Comparison of ENCODE assay signal across 21 cellular contexts in the genomic region with DNA sequence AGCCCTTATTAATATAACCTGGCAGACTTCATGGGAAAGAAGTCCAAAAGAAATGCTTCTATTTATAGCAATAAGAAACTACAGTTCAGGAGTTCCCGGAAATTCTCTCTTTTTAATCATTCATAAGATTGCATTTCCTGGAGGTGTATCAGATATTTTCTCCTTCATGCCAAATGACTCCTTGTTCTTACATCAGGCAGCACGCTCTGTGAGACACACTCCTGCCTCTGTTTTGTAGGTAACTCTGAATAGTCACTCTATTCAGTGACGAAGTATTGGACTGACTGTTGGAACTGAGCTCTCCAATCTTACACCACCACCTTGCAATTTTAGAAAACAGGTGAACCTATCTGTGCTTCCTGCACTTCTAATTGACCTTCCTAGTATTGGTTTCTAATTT.
DNase-seq lines count a peak whose midpoint lies in the region; ATAC-seq, FAIRE-seq and TF ChIP-seq lines count a peak whose summit lies in the region.
"Had no signal": no experiment of that assay in that cellular context is flagged by ENCODE, and none has a peak within 500 bp of the region (broad histone marks: within the 10 kb centered on the region; RNA-seq: fewer than 3 reads in every experiment).

No MANE protein-coding gene starts in this region.

- FAIRE-seq in pancreas (lab: Jason Lieb, UNC), result no peak
- FAIRE-seq: A204.1, G401.6, GM12892, H54 had no signal

- ATAC-seq in pancreas, result peak in 3 of 4 donors; percentile 61 to 74 (median 73)
- no peak for ATAC-seq in HG03457 (IDR thresholded peaks at IDR 0.05; ENCODE audit: unreplicated experiment)
- no peak for ATAC-seq in HG03565 (IDR thresholded peaks at IDR 0.05; ENCODE audit: unreplicated experiment)
- ATAC-seq: CD8-positive, alpha-beta T cell had no signal

- no peaks in the 10 kb centered on the region for H3K9me3 ChIP-seq in pancreas
- H3K9me3 ChIP-seq: HAP-1 had no signal

- intact Hi-C loops in pancreas (cut with DNase I) (no loop called here), cardiac septum (cut with DNase I) (no loop called here)

- no peak overlapping the region for H3K4me3 ChIP-seq in epithelial cell of esophagus (ENCODE audit: low read length)
- H3K4me3 ChIP-seq in fibroblast of the aortic adventitia (ENCODE audit: low read depth, low read length), result no peak overlapping the region
- no peak overlapping the region for H3K4me3 ChIP-seq in pancreas
- H3K4me3 ChIP-seq: HAP-1 had no signal

- no peak for TF ChIP-seq CTCF in epithelial cell of esophagus (IDR thresholded peaks at IDR 0.05; ENCODE audit: insufficient read depth, low read depth, low read length, missing control alignments)
- no peak for TF ChIP-seq CTCF in fibroblast of the aortic adventitia (IDR thresholded peaks at IDR 0.05; ENCODE audit: insufficient read depth, low read length)
- TF ChIP-seq CTCF in pancreas (IDR thresholded peaks at IDR 0.05), result no peak

- WGBS in pancreas, 2 donors, result 55 to 56% methylated on average over 3 of the region's 3 CpGs

- H3K27me3 ChIP-seq in pancreas, result no peaks in the 10 kb centered on the region

- peaks cover 0 to 5% (median 0%) of the 10 kb centered on the region in 3 donors for H3K4me1 ChIP-seq in pancreas
- H3K4me1 ChIP-seq: Caco-2, HAP-1 had no signal

- H3K27ac ChIP-seq in pancreas, result peak overlapping the region in 1 of 4 donors; percentile 1
- H3K27ac ChIP-seq: 22Rv1 had no signal

- no peaks in the 10 kb centered on the region for H3K36me3 ChIP-seq in pancreas
- H3K36me3 ChIP-seq: HAP-1 had no signal

- peak; percentile 58 for DNase-seq in OCI-M1 (lab: John Stamatoyannopoulos, UW)
- peak; percentile 6 for DNase-seq in epithelial cell of esophagus (ENCODE audit: low read depth)
- peak; percentile 12 for DNase-seq in fibroblast of the aortic adventitia (ENCODE audit: low read depth)
- no peak for DNase-seq in pancreas
- no peak for DNase-seq in cardiac septum (ENCODE audit: low spot score)
- no peak for DNase-seq in NCI-H82 treated with DMSO at 0.1 percent for 48 hours (lab: John Stamatoyannopoulos, UW; ENCODE audit: unreplicated experiment)
- DNase-seq: C1 segment of cervical spinal cord; Caco-2; CD8-positive, alpha-beta T cell; DMS153; DND-41; GOT3; HFFc6 had no signal

Comparison
In these comparisons a context has a peak if more than half of its experiments do, and no peak if none do; other contexts are left out.
1. DNase-seq: peak in OCI-M1 (single experiment), epithelial cell of esophagus (single experiment) and fibroblast of the aortic adventitia (single experiment); none in pancreas (0 of 6), cardiac septum (single experiment) and NCI-H82 treated with DMSO at 0.1 percent for 48 hours (single experiment).
2. ATAC-seq: peak in pancreas (3 of 4); none in HG03457 (single experiment) and HG03565 (single experiment).